9 cellular contexts compared by ENCODE assay signal in genomic region chr13:24217601-24218281, GRCh38. TPM values are rescaled to one million over a fixed set of nuclear protein-coding genes. Genes with fewer than 3 reads are reported as not detected.
DNase-seq lines count a peak whose midpoint lies in the region; ATAC-seq and TF ChIP-seq lines count a peak whose summit lies in the region.
"Had no signal": no experiment of that assay in that cellular context is flagged by ENCODE, and none has a peak within 500 bp of the region (broad histone marks: within the 10 kb centered on the region; RNA-seq: fewer than 3 reads in every experiment).

No MANE protein-coding gene starts in this region.

- H3K27ac ChIP-seq in CD8-positive, alpha-beta memory T cell (ENCODE audit: low read depth, low read length), result no peak overlapping the region
- H3K27ac ChIP-seq in lower lobe of right lung, result peak overlapping the region; percentile 54

- CTCF ChIA-PET in CD8-positive, alpha-beta memory T cell (lab: Charles Lee), result interaction anchor here (1.6 to 4.0 kb wide), 5 partner anchors 11 to 197 kb away, joined by 4 to 32 read pairs (median 9); no protein-coding TSS in a partner anchor
- CTCF ChIA-PET in T-cell (lab: Charles Lee), result interaction anchor here (0.6 to 1.7 kb wide), 10 partner anchors 11 to 563 kb away, joined by 3 to 6 read pairs (median 3); partner anchors contain the start of gene SPATA13 (in 1 of the 2)

- H3K9me3 Mint-ChIP-seq in CD8-positive, alpha-beta memory T cell, result peaks cover 0 to 3% (median 0%) of the 10 kb centered on the region in 5 donors
- no peaks in the 10 kb centered on the region for H3K9me3 Mint-ChIP-seq in T-cell
- no peaks in the 10 kb centered on the region for H3K9me3 Mint-ChIP-seq in stimulated activated naive B cell treated with anti-CD40 and anti-IgM and Interleukin-4, amounts not matched to agents 10 μg/mL and 1 μg/mL and 100 μg/mL, for 72 hours
- H3K9me3 Mint-ChIP-seq: activated B cell treated with CpG ODN at 0.5 μM for 24 hours had no signal

- H3K4me1 ChIP-seq in CD8-positive, alpha-beta memory T cell (ENCODE audit: insufficient read depth, low read length), result peaks cover 6% of the 10 kb centered on the region
- H3K4me1 ChIP-seq in lower lobe of right lung, result peaks cover 40% of the 10 kb centered on the region
- peaks cover 4% of the 10 kb centered on the region for H3K4me1 ChIP-seq in HAP-1

- no peak for TF ChIP-seq CTCF in lower lobe of right lung (IDR thresholded peaks at IDR 0.05)

- in situ Hi-C loops in HAP-1 (cut with MboI; ENCODE audit: low sequenced_read_pairs), result loop anchor here (10.0 kb wide), 1 partner anchor 293 kb away; no protein-coding TSS in a partner anchor

- peaks cover 0 to 3% (median 2%) of the 10 kb centered on the region in 3 donors for H3K36me3 Mint-ChIP-seq in CD8-positive, alpha-beta memory T cell
- H3K36me3 Mint-ChIP-seq in T-cell, result no peaks in the 10 kb centered on the region
- H3K36me3 Mint-ChIP-seq in stimulated activated naive B cell treated with anti-CD40 and anti-IgM and Interleukin-4, amounts not matched to agents 10 μg/mL and 1 μg/mL and 100 μg/mL, for 72 hours, result no peaks in the 10 kb centered on the region

- no peaks in the 10 kb centered on the region for H3K36me3 ChIP-seq in CD8-positive, alpha-beta memory T cell (ENCODE audit: insufficient read depth, low read length)
- no peaks in the 10 kb centered on the region for H3K36me3 ChIP-seq in lower lobe of right lung
- H3K36me3 ChIP-seq in HAP-1 (replicated peaks), result no peaks in the 10 kb centered on the region

- POLR2A ChIA-PET in CD8-positive, alpha-beta memory T cell (lab: Charles Lee), result no interaction called here
- POLR2A ChIA-PET in T-cell (lab: Charles Lee), result interaction anchor here in 1 of 2 donors (0.7 kb wide), 1 partner anchor 298 kb away, joined by 10 read pairs; no protein-coding TSS in a partner anchor

- H3K9me3 ChIP-seq in CD8-positive, alpha-beta memory T cell (ENCODE audit: low read length), result no peaks in the 10 kb centered on the region
- H3K9me3 ChIP-seq in lower lobe of right lung, result no peaks in the 10 kb centered on the region
- H3K9me3 ChIP-seq in HAP-1, result no peaks in the 10 kb centered on the region

- H3K27me3 Mint-ChIP-seq in CD8-positive, alpha-beta memory T cell, result peaks cover 0 to 2% of the 10 kb centered on the region in 2 donors
- H3K27me3 Mint-ChIP-seq in T-cell, result no peaks in the 10 kb centered on the region
- peaks cover 3 to 4% of the 10 kb centered on the region in 2 donors for H3K27me3 Mint-ChIP-seq in stimulated activated naive B cell treated with anti-CD40 and anti-IgM and Interleukin-4, amounts not matched to agents 10 μg/mL and 1 μg/mL and 100 μg/mL, for 72 hours
- H3K27me3 Mint-ChIP-seq: activated B cell treated with CpG ODN at 0.5 μM for 24 hours had no signal

- peak overlapping the region in 7 of 8 donors; percentile 3 to 89 (median 85) for H3K27ac Mint-ChIP-seq in CD8-positive, alpha-beta memory T cell
- H3K27ac Mint-ChIP-seq in T-cell, result peak overlapping the region; percentile 17 to 71
- no peak overlapping the region for H3K27ac Mint-ChIP-seq in stimulated activated naive B cell treated with anti-CD40 and anti-IgM and Interleukin-4, amounts not matched to agents 10 μg/mL and 1 μg/mL and 100 μg/mL, for 72 hours
- H3K27ac Mint-ChIP-seq: activated B cell treated with CpG ODN at 0.5 μM for 24 hours had no signal

- peaks cover 16 to 27% (median 20%) of the 10 kb centered on the region in 3 donors for H3K4me1 Mint-ChIP-seq in CD8-positive, alpha-beta memory T cell
- H3K4me1 Mint-ChIP-seq in T-cell, result peaks cover 15 to 19% (median 17%) of the 10 kb centered on the region in 3 donors
- H3K4me1 Mint-ChIP-seq in stimulated activated naive B cell treated with anti-CD40 and anti-IgM and Interleukin-4, amounts not matched to agents 10 μg/mL and 1 μg/mL and 100 μg/mL, for 72 hours, result peaks cover 32 to 51% of the 10 kb centered on the region in 2 donors

- no peaks in the 10 kb centered on the region for H3K27me3 ChIP-seq in CD8-positive, alpha-beta memory T cell (ENCODE audit: insufficient read depth, low read length, poor library complexity, severe bottlenecking)
- H3K27me3 ChIP-seq in lower lobe of right lung (ENCODE audit: low read depth) (no peaks in the 10 kb centered on the region), HAP-1 (ENCODE audit: low read depth) (no peaks in the 10 kb centered on the region)

- ATAC-seq in GM21825 (IDR thresholded peaks at IDR 0.05; ENCODE audit: unreplicated experiment) (peak; percentile 37), T-cell (replicated peaks in 1 of 4) (peak; percentile 13 to 58 (median 37)), lower lobe of right lung (peak; percentile 29 to 33)
- ATAC-seq in stimulated activated naive B cell treated with anti-CD40 and anti-IgM and Interleukin-4, amounts not matched to agents 10 μg/mL and 1 μg/mL and 100 μg/mL, for 72 hours (replicated peaks), result no peak

- intact Hi-C loops in lower lobe of right lung (cut with DNase I), result no loop called here

- H3K4me3 ChIP-seq in CD8-positive, alpha-beta memory T cell (ENCODE audit: low read length), result no peak overlapping the region
- H3K4me3 ChIP-seq in lower lobe of right lung (no peak overlapping the region), HAP-1 (no peak overlapping the region)

- peak overlapping the region in 3 of 7 donors; percentile 10 to 39 (median 17) for H3K4me3 Mint-ChIP-seq in CD8-positive, alpha-beta memory T cell
- peak overlapping the region in 1 of 3 donors; percentile 18 for H3K4me3 Mint-ChIP-seq in T-cell
- H3K4me3 Mint-ChIP-seq in stimulated activated naive B cell treated with anti-CD40 and anti-IgM and Interleukin-4, amounts not matched to agents 10 μg/mL and 1 μg/mL and 100 μg/mL, for 72 hours, result no peak overlapping the region
- H3K4me3 Mint-ChIP-seq: activated B cell treated with CpG ODN at 0.5 μM for 24 hours had no signal

- DNase-seq in CD8-positive, alpha-beta memory T cell, result no peak
- no peak for DNase-seq in T-cell
- no peak for DNase-seq in lower lobe of right lung
- DNase-seq in stimulated activated naive B cell treated with anti-CD40 and anti-IgM and Interleukin-4, amounts not matched to agents 10 μg/mL and 1 μg/mL and 100 μg/mL, for 72 hours, result no peak
- no peak for DNase-seq in AML-193 (lab: John Stamatoyannopoulos, UW)
- no peak for DNase-seq in HAP-1 (ENCODE audit: low spot score in 2 of 2)
- no peak for DNase-seq in stimulated activated CD4-positive, alpha-beta T cell treated with anti-CD3 and anti-CD28 coated beads, Interleukin-2, amount 100 ng/mL, for 24 hours
- DNase-seq: activated B cell treated with CpG ODN at 0.5 μM for 24 hours had no signal

RNA-seq across cellular contexts. Expression of gene SPATA13, which starts 57.2 kb away (rescaled TPM):
- 10 to 100 TPM; 60.7 to 65.1 TPM for total RNA-seq in CD8-positive, alpha-beta memory T cell
- polyA plus RNA-seq in CD8-positive, alpha-beta memory T cell, result 97.8 TPM
- total RNA-seq in T-cell (100 to 1,000 TPM in 3 of 5 donors, 10 to 100 TPM in 2; 90.3 to 109 (median 104) TPM), lower lobe of right lung (44.2 TPM)

Comparison
In these comparisons a context has a peak if more than half of its experiments do, and no peak if none do; other contexts are left out.
1. ATAC-seq: peak in GM21825 (single experiment), T-cell (4 of 4) and lower lobe of right lung (2 of 2); none in stimulated activated naive B cell treated with anti-CD40 and anti-IgM and Interleukin-4, amounts not matched to agents 10 μg/mL and 1 μg/mL and 100 μg/mL, for 72 hours (0 of 2).